13 cellular contexts compared by ENCODE assay signal in the genomic region with DNA sequence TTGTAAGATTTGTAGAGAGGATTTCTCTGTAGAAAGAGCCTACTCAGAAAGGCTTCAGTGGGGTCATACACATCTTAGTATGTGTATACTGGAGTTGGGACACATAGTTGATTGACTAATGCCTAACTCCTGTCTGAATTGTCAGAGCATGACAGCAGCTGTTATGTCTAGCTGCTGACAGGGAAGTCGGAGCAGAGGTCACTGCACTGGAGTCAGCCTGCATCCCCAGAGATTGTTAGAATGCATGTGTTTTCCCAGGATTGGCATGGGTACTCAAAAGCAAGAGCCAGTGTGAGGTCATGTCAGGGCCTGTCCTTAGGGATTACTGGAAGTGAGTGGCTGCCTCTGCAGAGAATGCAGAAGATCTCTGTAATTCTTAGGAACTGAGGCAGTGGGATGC.
DNase-seq lines count a peak whose midpoint lies in the region; ATAC-seq and TF ChIP-seq lines count a peak whose summit lies in the region.
"Had no signal": no experiment of that assay in that cellular context is flagged by ENCODE, and none has a peak within 500 bp of the region (broad histone marks: within the 10 kb centered on the region; RNA-seq: fewer than 3 reads in every experiment).

No MANE protein-coding gene starts in this region.

- peak overlapping the region; percentile 87 for H3K27ac Mint-ChIP-seq in chondrocyte (ENCODE audit: unreplicated experiment)
- no peak overlapping the region for H3K27ac Mint-ChIP-seq in activated naive CD4-positive, alpha-beta T cell treated with anti-CD3 and anti-CD28 coated beads, Interleukin-2, amount 10 ng/mL, durations not matched to agents 7 days and 5 days
- H3K27ac Mint-ChIP-seq: activated CD4-positive, alpha-beta T cell treated with anti-CD3 and anti-CD28 coated beads, Interleukin-2, amount 10 ng/mL, durations not matched to agents 24 days and 14 days; CD14-positive monocyte had no signal

- ATAC-seq in HG03521 (IDR thresholded peaks at IDR 0.05; ENCODE audit: unreplicated experiment) = no peak

- H2BK120ac ChIP-seq in trophoblast cell (ENCODE audit: insufficient read depth, low read length, poor library complexity) = peak overlapping the region; percentile 37

- no peak overlapping the region for H2AFZ ChIP-seq in hepatocyte
- no peak overlapping the region for H2AFZ ChIP-seq in trophoblast cell (ENCODE audit: insufficient read depth, low read length, poor library complexity)

- H3K79me2 ChIP-seq in hepatocyte (no peaks in the 10 kb centered on the region), trophoblast cell (ENCODE audit: control insufficient read depth, insufficient read depth, low read length, poor library complexity) (no peaks in the 10 kb centered on the region)

- no peak overlapping the region for H3K9ac ChIP-seq in trophoblast cell (ENCODE audit: low read length)

- peak overlapping the region; percentile 57 for H3K4ac ChIP-seq in trophoblast cell (ENCODE audit: low read depth, low read length)

- H3K36me3 Mint-ChIP-seq in chondrocyte (ENCODE audit: low read depth) = peaks cover 40% of the 10 kb centered on the region
- H3K36me3 Mint-ChIP-seq in activated naive CD4-positive, alpha-beta T cell treated with anti-CD3 and anti-CD28 coated beads, Interleukin-2, amount 10 ng/mL, durations not matched to agents 7 days and 5 days = no peaks in the 10 kb centered on the region
- H3K36me3 Mint-ChIP-seq: CD14-positive monocyte had no signal

- H3K9me3 Mint-ChIP-seq in chondrocyte (ENCODE audit: low read depth) = no peaks in the 10 kb centered on the region
- H3K9me3 Mint-ChIP-seq in activated naive CD4-positive, alpha-beta T cell treated with anti-CD3 and anti-CD28 coated beads, Interleukin-2, amount 10 ng/mL, durations not matched to agents 7 days and 5 days = no peaks in the 10 kb centered on the region
- H3K9me3 Mint-ChIP-seq: activated CD4-positive, alpha-beta T cell treated with anti-CD3 and anti-CD28 coated beads, Interleukin-2, amount 10 ng/mL, durations not matched to agents 24 days and 14 days had no signal

- TF ChIP-seq CTCF in chondrocyte (IDR thresholded peaks at IDR 0.05) = no peak
- no peak for TF ChIP-seq CTCF in hepatocyte (IDR thresholded peaks at IDR 0.05; ENCODE audit: poor library complexity)

- peak overlapping the region; percentile 32 for H3K4me3 Mint-ChIP-seq in chondrocyte (ENCODE audit: unreplicated experiment)
- H3K4me3 Mint-ChIP-seq in activated naive CD4-positive, alpha-beta T cell treated with anti-CD3 and anti-CD28 coated beads, Interleukin-2, amount 10 ng/mL, durations not matched to agents 7 days and 5 days = no peak overlapping the region
- H3K4me3 Mint-ChIP-seq: activated CD4-positive, alpha-beta T cell treated with anti-CD3 and anti-CD28 coated beads, Interleukin-2, amount 10 ng/mL, durations not matched to agents 24 days and 14 days; CD14-positive monocyte had no signal

- H3K18ac ChIP-seq in trophoblast cell (ENCODE audit: low read length) = no peak overlapping the region

- no peaks in the 10 kb centered on the region for H3K27me3 Mint-ChIP-seq in chondrocyte (ENCODE audit: low read depth)
- peaks cover 13% of the 10 kb centered on the region for H3K27me3 Mint-ChIP-seq in activated naive CD4-positive, alpha-beta T cell treated with anti-CD3 and anti-CD28 coated beads, Interleukin-2, amount 10 ng/mL, durations not matched to agents 7 days and 5 days

- 69% methylated on average over 1 of the region's 1 CpG for WGBS in hepatocyte (ENCODE audit: low lambda C conversion rate, missing lambda C conversion rate)
- WGBS in trophoblast cell (ENCODE audit: extremely low coverage, insufficient coverage, insufficient read length) = no CpG with 5 or more reads among the region's 1 CpG

- H4K20me1 ChIP-seq in hepatocyte (ENCODE audit: insufficient read depth, poor library complexity, severe bottlenecking) = no peaks in the 10 kb centered on the region

- H3K4me1 ChIP-seq in hepatocyte (ENCODE audit: insufficient read depth) (no peaks in the 10 kb centered on the region), trophoblast cell (ENCODE audit: control insufficient read depth in 1 of 2, insufficient read depth in 2 of 2, low read length in 2 of 2) (peaks cover 3 to 4% of the 10 kb centered on the region in 2 experiments)

- H3K4me2 ChIP-seq in hepatocyte = no peak overlapping the region
- no peak overlapping the region for H3K4me2 ChIP-seq in trophoblast cell (ENCODE audit: low read length)

- H3K36me3 ChIP-seq in hepatocyte (replicated peaks; ENCODE audit: insufficient read depth, low read depth) = no peaks in the 10 kb centered on the region
- no peaks in the 10 kb centered on the region for H3K36me3 ChIP-seq in trophoblast cell (ENCODE audit: control insufficient read depth in 1 of 2, insufficient read depth in 2 of 2, low read length in 2 of 2)

- no peak overlapping the region for H4K8ac ChIP-seq in trophoblast cell (ENCODE audit: low read depth, low read length)

- no peak overlapping the region for H3K27ac ChIP-seq in hepatocyte
- H3K27ac ChIP-seq in trophoblast cell (ENCODE audit: low read depth, low read length) = peak overlapping the region; percentile 45

- no peak overlapping the region for H2AK5ac ChIP-seq in trophoblast cell (ENCODE audit: low read length)

- no peak overlapping the region for H4K12ac ChIP-seq in trophoblast cell (ENCODE audit: low read depth, low read length)

- peaks cover 77% of the 10 kb centered on the region for H3K4me1 Mint-ChIP-seq in chondrocyte (ENCODE audit: low read depth)
- H3K4me1 Mint-ChIP-seq in activated naive CD4-positive, alpha-beta T cell treated with anti-CD3 and anti-CD28 coated beads, Interleukin-2, amount 10 ng/mL, durations not matched to agents 7 days and 5 days = no peaks in the 10 kb centered on the region
- H3K4me1 Mint-ChIP-seq: CD14-positive monocyte had no signal

- no peak overlapping the region for H4K91ac ChIP-seq in trophoblast cell (ENCODE audit: low read depth, low read length)

- peak overlapping the region; percentile 60 for H2BK12ac ChIP-seq in trophoblast cell (ENCODE audit: low read length)

- H2BK5ac ChIP-seq in trophoblast cell (ENCODE audit: low read depth, low read length, poor library complexity) = no peak overlapping the region

- H3K14ac ChIP-seq in trophoblast cell (ENCODE audit: low read length) = peak overlapping the region; percentile 51

- H3K9me3 ChIP-seq in hepatocyte (ENCODE audit: low read depth) (no peaks in the 10 kb centered on the region), trophoblast cell (ENCODE audit: insufficient read depth, low read depth, low read length) (no peaks in the 10 kb centered on the region)

- no peaks in the 10 kb centered on the region for H3K9me2 ChIP-seq in hepatocyte (replicated peaks; ENCODE audit: insufficient read depth)

- peaks cover 5% of the 10 kb centered on the region for H3K79me1 ChIP-seq in trophoblast cell (ENCODE audit: low read length)

- CTCF ChIA-PET in activated naive CD4-positive, alpha-beta T cell treated with anti-CD3 and anti-CD28 coated beads, Interleukin-2, amount 10 ng/mL, durations not matched to agents 7 days and 5 days (lab: Charles Lee) = no interaction called here

- no peaks in the 10 kb centered on the region for H3K27me3 ChIP-seq in hepatocyte
- no peaks in the 10 kb centered on the region for H3K27me3 ChIP-seq in trophoblast cell (ENCODE audit: insufficient read depth, low read length)

- DNase-seq in HCEC 1CT (peak; percentile 46), chondrocyte (ENCODE audit: low spot score) (no peak), hepatocyte (ENCODE audit: low spot score) (peak; percentile 21), trophoblast cell (peak; percentile 96 to 97), AML-193 (lab: John Stamatoyannopoulos, UW) (no peak), NCI-H1092 (lab: John Stamatoyannopoulos, UW) (no peak)
- DNase-seq in activated naive CD4-positive, alpha-beta T cell treated with anti-CD3 and anti-CD28 coated beads, Interleukin-2, amount 10 ng/mL, durations not matched to agents 7 days and 5 days = no peak
- DNase-seq: activated CD4-positive, alpha-beta T cell treated with anti-CD3 and anti-CD28 coated beads, Interleukin-2, amount 10 ng/mL, durations not matched to agents 24 days and 14 days; activated effector memory CD4-positive, alpha-beta T cell treated with Interleukin-2 at 50 U/mL for 16 hours; hippocampal formation; NCI-H69 had no signal

- H3K4me3 ChIP-seq in hepatocyte = no peak overlapping the region
- H3K4me3 ChIP-seq in trophoblast cell (ENCODE audit: low read depth, low read length) = no peak overlapping the region

- no peak overlapping the region for H3K23ac ChIP-seq in trophoblast cell (ENCODE audit: low read length)

Comparison
In these comparisons a context has a peak if more than half of its experiments do, and no peak if none do; other contexts are left out.
1. DNase-seq: peak in HCEC 1CT (single experiment), hepatocyte (single experiment) and trophoblast cell (2 of 2); none in chondrocyte (single experiment), AML-193 (0 of 2), activated naive CD4-positive, alpha-beta T cell treated with anti-CD3 and anti-CD28 coated beads, Interleukin-2, amount 10 ng/mL, durations not matched to agents 7 days and 5 days (single experiment) and NCI-H1092 (single experiment).